Comparison of ENCODE assay signal across 25 cellular contexts in the genomic region with DNA sequence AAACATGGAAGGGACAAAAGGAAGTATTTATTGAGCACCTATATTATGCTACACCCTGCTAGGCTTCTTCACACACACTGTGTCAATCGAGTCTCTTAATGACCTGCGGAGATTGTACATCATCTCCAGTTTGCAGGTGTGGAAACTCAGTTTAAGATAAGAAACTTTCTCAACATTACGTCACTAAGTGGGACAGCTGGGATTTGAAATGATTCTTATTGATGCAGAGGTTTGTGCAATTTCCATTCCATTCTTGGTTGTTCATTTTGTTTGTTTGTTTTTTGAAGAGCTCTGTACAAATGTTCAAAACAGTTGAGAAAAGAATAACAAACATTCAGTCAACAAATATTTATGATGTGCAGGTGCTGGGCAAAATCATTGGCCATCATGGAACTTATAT.
"Had no signal": no experiment of that assay in that cellular context is flagged by ENCODE, and none has a peak within 500 bp of the region (broad histone marks: within the 10 kb centered on the region; RNA-seq: fewer than 3 reads in every experiment).

No MANE protein-coding gene starts in this region.

- H3K27ac Mint-ChIP-seq: memory B cell; natural killer cell treated with Interleukin-12 subunit alpha and Interleukin-12 subunit beta and Interleukin-15 and Interleukin-18, amount 100 ng/mL, for 72 hours; neural progenitor cell; stimulated activated naive B cell treated with anti-CD40 and anti-IgM and Interleukin-4, amounts not matched to agents 10 μg/mL and 1 μg/mL and 100 μg/mL, for 72 hours had no signal

- DNase-seq: dermis blood vessel endothelial cell; esophagus squamous epithelium; foreskin keratinocyte; head of caudate nucleus; kidney; left cardiac atrium; left ventricle myocardium inferior; lower lobe of right lung; midbrain; nucleus accumbens; pancreas; stimulated activated CD4-positive, alpha-beta T cell treated with anti-CD3 and anti-CD28 coated beads, Interleukin-2, amount 100 ng/mL, for 24 hours; stimulated activated CD4-positive, alpha-beta T cell treated with anti-CD3 and anti-CD28 coated beads, Interleukin-4, amount 100 ng/mL, for 4 hours; stimulated activated naive B cell treated with anti-CD40 and anti-IgM and Interleukin-4, amounts not matched to agents 10 μg/mL and 1 μg/mL and 100 μg/mL, for 72 hours; stomach; substantia nigra; transverse colon had no signal

- H3K9me3 ChIP-seq: esophagus squamous epithelium, left ventricle myocardium inferior, lower lobe of right lung, pancreas, stomach, thoracic aorta, transverse colon had no signal

- H3K27me3 Mint-ChIP-seq: memory B cell; natural killer cell treated with Interleukin-12 subunit alpha and Interleukin-12 subunit beta and Interleukin-15 and Interleukin-18, amount 100 ng/mL, for 72 hours had no signal

- H3K4me3 ChIP-seq: esophagus squamous epithelium, hepatocyte, left ventricle myocardium inferior, lower lobe of right lung, neural progenitor cell, pancreas, skin epidermis, stomach, thoracic aorta, transverse colon had no signal

- FAIRE-seq: colon, kidney, pancreas had no signal

- H3K36me3 Mint-ChIP-seq: natural killer cell treated with Interleukin-12 subunit alpha and Interleukin-12 subunit beta and Interleukin-15 and Interleukin-18, amount 100 ng/mL, for 72 hours had no signal

- H3K27ac ChIP-seq: esophagus squamous epithelium, foreskin keratinocyte, hepatocyte, left ventricle myocardium inferior, lower lobe of right lung, neural progenitor cell, skin epidermis, stomach, thoracic aorta had no signal

- H3K4me3 Mint-ChIP-seq: memory B cell; natural killer cell treated with Interleukin-12 subunit alpha and Interleukin-12 subunit beta and Interleukin-15 and Interleukin-18, amount 100 ng/mL, for 72 hours; neural progenitor cell; stimulated activated naive B cell treated with anti-CD40 and anti-IgM and Interleukin-4, amounts not matched to agents 10 μg/mL and 1 μg/mL and 100 μg/mL, for 72 hours had no signal

- H3K36me3 ChIP-seq: esophagus squamous epithelium, left ventricle myocardium inferior, lower lobe of right lung, neural progenitor cell, pancreas, stomach, thoracic aorta, transverse colon had no signal

- H3K27me3 ChIP-seq: esophagus squamous epithelium, foreskin keratinocyte, hepatocyte, neural progenitor cell, pancreas, stomach, transverse colon had no signal

- H3K9me3 Mint-ChIP-seq: memory B cell; natural killer cell treated with Interleukin-12 subunit alpha and Interleukin-12 subunit beta and Interleukin-15 and Interleukin-18, amount 100 ng/mL, for 72 hours; neural progenitor cell had no signal

- H3K4me1 ChIP-seq: foreskin keratinocyte had no signal

- ATAC-seq: foreskin keratinocyte; left cardiac atrium; lower lobe of right lung; natural killer cell treated with Interleukin-12 subunit alpha and Interleukin-12 subunit beta and Interleukin-15 and Interleukin-18, amount 100 ng/mL, for 72 hours; pancreas; sciatic nerve; stimulated activated naive B cell treated with anti-CD40 and anti-IgM and Interleukin-4, amounts not matched to agents 10 μg/mL and 1 μg/mL and 100 μg/mL, for 72 hours had no signal
